Comparison of ENCODE assay signal across 14 cellular contexts in genomic region chr9:98253563-98253962, GRCh38. TPM values are rescaled to one million over a fixed set of nuclear protein-coding genes. Genes with fewer than 3 reads are reported as not detected.
DNase-seq lines count a peak whose midpoint lies in the region; ATAC-seq and TF ChIP-seq lines count a peak whose summit lies in the region.
"Had no signal": no experiment of that assay in that cellular context is flagged by ENCODE, and none has a peak within 500 bp of the region (broad histone marks: within the 10 kb centered on the region; RNA-seq: fewer than 3 reads in every experiment).

No MANE protein-coding gene starts in this region.

- H3K36me3 ChIP-seq in adipocyte (ENCODE audit: control insufficient read depth, insufficient read depth, low read length, severe bottlenecking) (no peaks in the 10 kb centered on the region), skeletal muscle satellite cell (ENCODE audit: insufficient read depth, low read length) (peaks cover 29% of the 10 kb centered on the region)

- no peak for DNase-seq in Calu3
- DNase-seq in adipocyte (ENCODE audit: low read depth), result no peak
- DNase-seq in fibroblast of villous mesenchyme (ENCODE audit: low read depth), result no peak
- DNase-seq in stimulated activated CD4-positive, alpha-beta T cell treated with anti-CD3 and anti-CD28 coated beads, Interleukin-1b, Interleukin-23, amount 100 ng/mL, for 48 hours, result no peak
- no peak for DNase-seq in stimulated activated CD4-positive, alpha-beta T cell treated with anti-CD3 and anti-CD28 coated beads, Interleukin-2, amount 100 ng/mL, for 24 hours
- DNase-seq in mucosa of gallbladder (ENCODE audit: low spot score), result no peak
- DNase-seq: Caco-2, NCI-H1417, NCI-H69, nephron progenitor cell had no signal

- H3K9me3 ChIP-seq in adipocyte (ENCODE audit: control insufficient read depth, low read length), result no peaks in the 10 kb centered on the region
- H3K9me3 ChIP-seq in skeletal muscle satellite cell (replicated peaks; ENCODE audit: low read length), result no peaks in the 10 kb centered on the region
- H3K9me3 ChIP-seq: Caco-2 had no signal

- peak overlapping the region; percentile 93 for H3K4me2 ChIP-seq in skeletal muscle satellite cell (ENCODE audit: low read length)

- TF ChIP-seq CTCF in Calu3 (IDR thresholded peaks at IDR 0.05; ENCODE audit: unreplicated experiment) (no peak), fibroblast of villous mesenchyme (IDR thresholded peaks at IDR 0.05; ENCODE audit: insufficient read depth, low read depth, low read length) (no peak)

- H3K4me1 ChIP-seq in adipocyte (ENCODE audit: control insufficient read depth, insufficient read depth, low read length) (peaks cover 45% of the 10 kb centered on the region), skeletal muscle satellite cell (ENCODE audit: control insufficient read depth, insufficient read depth, low read length) (peaks cover 62% of the 10 kb centered on the region)

- intact Hi-C loops in Calu3 (cut with micrococcal nuclease; ENCODE audit: unreplicated experiment), result no loop called here

- peak overlapping the region; percentile 95 for H3K4me3 ChIP-seq in adipocyte (ENCODE audit: low read length)
- H3K4me3 ChIP-seq in fibroblast of villous mesenchyme (ENCODE audit: low read depth, low read length), result peak overlapping the region; percentile 76
- H3K4me3 ChIP-seq in skeletal muscle satellite cell (ENCODE audit: low read length), result peak overlapping the region; percentile 89

- peaks cover 33% of the 10 kb centered on the region for H3K36me3 Mint-ChIP-seq in Calu3 (ENCODE audit: insufficient read depth, unreplicated experiment)

- no TSS peak for BruUV-seq in Calu3 (replicated peaks; lab: Mats Ljungman, UMichigan)

- H3K4me3 Mint-ChIP-seq in Calu3 (ENCODE audit: low read depth, unreplicated experiment), result peak overlapping the region; percentile 3
- H3K4me3 Mint-ChIP-seq: nephron progenitor cell had no signal

- no peak for ATAC-seq in GM21723 (IDR thresholded peaks at IDR 0.05; ENCODE audit: unreplicated experiment)
- ATAC-seq: HepG2, Right ventricle myocardium inferior had no signal

- peak overlapping the region; percentile 19 for H3K27ac Mint-ChIP-seq in Calu3 (ENCODE audit: unreplicated experiment)
- H3K27ac Mint-ChIP-seq: nephron progenitor cell had no signal

- no peaks in the 10 kb centered on the region for H3K27me3 ChIP-seq in adipocyte (replicated peaks; ENCODE audit: control insufficient read depth, insufficient read depth, low read length)
- H3K27me3 ChIP-seq in skeletal muscle satellite cell (ENCODE audit: control insufficient read depth, insufficient read depth, low read length), result no peaks in the 10 kb centered on the region

- peaks cover 51% of the 10 kb centered on the region for H3K4me1 Mint-ChIP-seq in Calu3 (ENCODE audit: low read depth, unreplicated experiment)

- peak overlapping the region; percentile 12 for H3K9ac ChIP-seq in adipocyte (ENCODE audit: low read length)
- H3K9ac ChIP-seq in skeletal muscle satellite cell (ENCODE audit: low read depth, low read length), result peak overlapping the region; percentile 88

- no peaks in the 10 kb centered on the region for H3K9me3 Mint-ChIP-seq in Calu3 (ENCODE audit: low read depth, unreplicated experiment)
- H3K9me3 Mint-ChIP-seq: nephron progenitor cell had no signal

- CTCF ChIA-PET in Calu3 (lab: Charles Lee), result no interaction called here

- no peaks in the 10 kb centered on the region for H3K27me3 Mint-ChIP-seq in Calu3 (ENCODE audit: unreplicated experiment)

RNA-seq across cellular contexts. Expression of gene TBC1D2, which starts 1.9 kb away (rescaled TPM):
- total RNA-seq in Calu3 (2022) (8.3 TPM in 2 replicates), fibroblast of villous mesenchyme (56.4 and 78.6 TPM in 2 replicates), mucosa of gallbladder (16.7 TPM)
- total RNA-seq in skeletal muscle satellite cell (2012; rRNA removed), result 13.9 and 37.1 TPM in 2 replicates
